Comparison of ENCODE assay signal across 18 cellular contexts in the genomic region with DNA sequence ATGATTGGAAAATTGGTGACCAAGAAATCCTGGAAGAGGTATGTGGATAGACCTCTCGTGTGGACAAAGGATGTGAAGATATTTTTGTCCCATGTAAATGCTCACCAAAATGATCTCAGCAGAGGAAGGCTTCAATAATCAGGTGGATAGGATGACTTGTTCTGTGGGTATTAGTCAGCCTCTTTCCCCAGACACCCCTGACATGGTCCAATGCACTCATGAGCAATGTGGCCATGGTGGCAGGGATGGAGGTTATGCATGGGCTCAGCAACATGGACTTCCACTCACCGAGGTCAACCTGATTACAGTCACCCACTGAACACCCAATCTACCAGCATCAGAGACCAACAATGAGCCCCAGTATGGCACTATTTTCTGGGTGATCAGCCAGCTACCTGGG. TPM values are rescaled to one million over a fixed set of nuclear protein-coding genes. Genes with fewer than 3 reads are reported as not detected.
A peak's percentile ranks its signal among the peaks of the same experiment; 100 is the strongest.
DNase-seq lines count a peak whose midpoint lies in the region; ATAC-seq, FAIRE-seq and TF ChIP-seq lines count a peak whose summit lies in the region.
"Had no signal": no experiment of that assay in that cellular context is flagged by ENCODE, and none has a peak within 500 bp of the region (broad histone marks: within the 10 kb centered on the region; RNA-seq: fewer than 3 reads in every experiment).

No MANE protein-coding gene starts in this region.

- H2BK120ac ChIP-seq in neuronal stem cell (ENCODE audit: low read depth, low read length) = no peak overlapping the region

- H3K14ac ChIP-seq in neuronal stem cell (ENCODE audit: low read length) = no peak overlapping the region

- peaks cover 0 to 11% (median 0%) of the 10 kb centered on the region in 3 experiments for H3K27me3 ChIP-seq in neuronal stem cell (ENCODE audit: control insufficient read depth in 3 of 3, insufficient read depth in 3 of 3, low read depth in 1 of 3, low read length in 3 of 3)
- no peaks in the 10 kb centered on the region for H3K27me3 ChIP-seq in BE2C

- H3K4me1 ChIP-seq in neuronal stem cell (ENCODE audit: control insufficient read depth in 2 of 2, insufficient read depth in 1 of 2, low read depth in 1 of 2, low read length in 2 of 2) (peaks cover 0 to 2% of the 10 kb centered on the region in 2 donors), BE2C (no peaks in the 10 kb centered on the region)

- no peak overlapping the region for H2AFZ ChIP-seq in neuronal stem cell (ENCODE audit: low read length)

- no peak overlapping the region for H2BK5ac ChIP-seq in neuronal stem cell (ENCODE audit: low read length)

- no peaks in the 10 kb centered on the region for H3K79me1 ChIP-seq in neuronal stem cell (ENCODE audit: low read depth, low read length)

- no peak overlapping the region for H3K18ac ChIP-seq in neuronal stem cell (ENCODE audit: low read length)

- no peak overlapping the region for H2BK12ac ChIP-seq in neuronal stem cell (ENCODE audit: low read length)

- no peak overlapping the region for H3K4me2 ChIP-seq in neuronal stem cell (ENCODE audit: insufficient read depth, low read length, poor library complexity, severe bottlenecking)

- no peak overlapping the region for H2BK15ac ChIP-seq in neuronal stem cell (ENCODE audit: low read length)

- H3K9me3 ChIP-seq in neuronal stem cell (replicated peaks in 1 of 2; ENCODE audit: control insufficient read depth in 2 of 2, insufficient read depth in 1 of 2, low read depth in 1 of 2, low read length in 2 of 2) (no peaks in the 10 kb centered on the region), BE2C (no peaks in the 10 kb centered on the region)
- H3K9me3 ChIP-seq: Caco-2, HAP-1 had no signal

- TF ChIP-seq CTCF in epithelial cell of proximal tubule (conservative IDR thresholded peaks at IDR 0.05; ENCODE audit: low read depth, low read length) (no peak), BE2C (IDR thresholded peaks at IDR 0.05; ENCODE audit: low read depth, low read length) (no peak)

- no peak overlapping the region for H3K27ac ChIP-seq in neuronal stem cell (replicated peaks; ENCODE audit: low read length)

- H3K4me3 ChIP-seq in epithelial cell of proximal tubule (ENCODE audit: low read depth, low read length) (no peak overlapping the region), neuronal stem cell (ENCODE audit: low read length in 2 of 2) (no peak overlapping the region), BE2C (ENCODE audit: low read depth, low read length) (no peak overlapping the region)
- H3K4me3 ChIP-seq: HAP-1 had no signal

- DNase-seq in RCC 7860 (ENCODE audit: low spot score) (peak; percentile 89), epithelial cell of proximal tubule (ENCODE audit: low read depth) (peak; percentile 73), neuronal stem cell (ENCODE audit: low spot score) (no peak), C1 segment of cervical spinal cord (lab: John Stamatoyannopoulos, UW) (no peak), BE2C (no peak)
- DNase-seq: Caco-2; CD8-positive, alpha-beta memory T cell; DMS53; GF-D8; IMR-90 had no signal

- no peak overlapping the region for H2AK5ac ChIP-seq in neuronal stem cell (ENCODE audit: low read depth, low read length)

- ATAC-seq in HG02884 (IDR thresholded peaks at IDR 0.05; ENCODE audit: unreplicated experiment) (no peak), GM21390 (IDR thresholded peaks at IDR 0.05; ENCODE audit: unreplicated experiment) (no peak)

- H3K36me3 ChIP-seq in neuronal stem cell (replicated peaks in 1 of 2; ENCODE audit: control insufficient read depth in 2 of 2, insufficient read depth in 2 of 2, low read length in 2 of 2) (no peaks in the 10 kb centered on the region), BE2C (no peaks in the 10 kb centered on the region)
- H3K36me3 ChIP-seq: HAP-1 had no signal

- no CpG with 5 or more reads among the region's 2 CpGs for WGBS in neuronal stem cell (ENCODE audit: extremely low coverage in 2 of 2, insufficient read length in 2 of 2, insufficient replicate concordance in 1 of 2), 2 donors

- peak overlapping the region; percentile 19 for H4K8ac ChIP-seq in neuronal stem cell (ENCODE audit: low read depth, low read length)

- H3K23ac ChIP-seq in neuronal stem cell (ENCODE audit: low read depth, low read length, poor library complexity) = no peak overlapping the region

- H4K91ac ChIP-seq in neuronal stem cell (ENCODE audit: low read depth, low read length, poor library complexity) = no peak overlapping the region

- H3K9ac ChIP-seq in neuronal stem cell (ENCODE audit: low read depth, low read length, poor library complexity) = no peak overlapping the region

- peak; percentile 97 for FAIRE-seq in RCC 7860 (lab: Jason Lieb, UNC)
- FAIRE-seq: A204.1, GM19239, H1 had no signal

- no peak overlapping the region for H3K4ac ChIP-seq in neuronal stem cell (ENCODE audit: low read length)

RNA-seq across cellular contexts. Expression of gene CHRNA1, which starts 20.2 kb away (rescaled TPM):
- total RNA-seq in epithelial cell of proximal tubule = not detected in 2 replicates
- not detected for polyA plus RNA-seq in neuronal stem cell (2013, experiment 1 of 2)
- not detected for polyA plus RNA-seq in neuronal stem cell (2013, experiment 2 of 2)
- not detected for polyA plus RNA-seq in BE2C (2012; ENCODE audit: insufficient read depth, insufficient read length, low read depth)
- total RNA-seq: Caco-2; CD8-positive, alpha-beta memory T cell; HT-29 had no signal
- polyA plus RNA-seq: BJ had no signal

Comparison
In these comparisons a context has a peak if more than half of its experiments do, and no peak if none do; other contexts are left out.
1. DNase-seq: peak in RCC 7860 (single experiment) and epithelial cell of proximal tubule (single experiment); none in neuronal stem cell (single experiment), C1 segment of cervical spinal cord (0 of 14) and BE2C (single experiment).